Comparison of ENCODE assay signal across 25 cellular contexts in genomic region chr11:63586451-63587166, GRCh38. TPM values are rescaled to one million over a fixed set of nuclear protein-coding genes. Genes with fewer than 3 reads are reported as not detected.
DNase-seq lines count a peak whose midpoint lies in the region; ATAC-seq, FAIRE-seq and TF ChIP-seq lines count a peak whose summit lies in the region.
"Had no signal": no experiment of that assay in that cellular context is flagged by ENCODE, and none has a peak within 500 bp of the region (broad histone marks: within the 10 kb centered on the region; RNA-seq: fewer than 3 reads in every experiment).

No MANE protein-coding gene starts in this region.

- H3K36me3 ChIP-seq in GM23338 (ENCODE audit: insufficient read depth), result peaks cover 45% of the 10 kb centered on the region
- H3K36me3 ChIP-seq in K562 (ENCODE audit: control insufficient read depth, insufficient read depth, low read length), result no peaks in the 10 kb centered on the region
- peaks cover 0 to 53% (median 0%) of the 10 kb centered on the region in 3 donors for H3K36me3 ChIP-seq in esophagus squamous epithelium
- H3K36me3 ChIP-seq: BE2C had no signal

- no peak for DNase-seq in GM23338 (ENCODE audit: low spot score)
- DNase-seq in K562 (ENCODE audit: extremely low read depth in 1 of 4, low spot score in 3 of 4), result no peak
- DNase-seq in substantia nigra (lab: John Stamatoyannopoulos, UW), result no peak
- no peak for DNase-seq in NCI-H82 (lab: John Stamatoyannopoulos, UW)
- no peak for DNase-seq in nucleus accumbens (lab: John Stamatoyannopoulos, UW)
- DNase-seq in esophagus squamous epithelium (lab: John Stamatoyannopoulos, UW), result no peak
- DNase-seq: 8988T; ACHN; BE2C; Calu3; CD8-positive, alpha-beta memory T cell; DND-41; KBM-7; MM.1S; NCI-H2029; NCI-H446; NCI-H524 treated with DMSO at 0.1 percent for 48 hours; PC-9; Right ventricle myocardium superior; RPMI8226 had no signal

- POLR2A ChIA-PET in K562 (lab: Yijun Ruan, JAX), result no interaction called here

- TF ChIP-seq POLR2A in K562 (conservative IDR thresholded peaks at IDR 0.05) (no peak), esophagus squamous epithelium (IDR thresholded peaks at IDR 0.05) (no peak)

- ATAC-seq in GM23338, result no peak
- ATAC-seq in K562, result no peak

- peaks cover 15% of the 10 kb centered on the region for H3K9me3 Mint-ChIP-seq in GM23338

- WGBS in K562 (ENCODE audit: insufficient coverage, low coverage, missing lambda C conversion rate), result 23% methylated on average over 6 of the region's 6 CpGs
- 89 to 90% methylated on average over 6 of the region's 6 CpGs for WGBS in esophagus squamous epithelium, 2 donors

- no peak for TF ChIP-seq RAD21 in K562 (CRISPR knock-in tag; conservative IDR thresholded peaks at IDR 0.05 in 1 of 2, IDR thresholded peaks at IDR 0.05 in 1 of 2)

- CTCF ChIA-PET in K562 (lab: Yijun Ruan, JAX; ENCODE audit: low intra/inter-chr PET ratio), result no interaction called here

- no peak overlapping the region for H3K9ac ChIP-seq in K562 (ENCODE audit: insufficient read depth in 1 of 2, low read depth in 2 of 2, low read length in 2 of 2)

- H2AFZ ChIP-seq in GM23338, result no peak overlapping the region
- no peak overlapping the region for H2AFZ ChIP-seq in K562 (ENCODE audit: low read depth, low read length)
- H2AFZ ChIP-seq: PC-9 had no signal

- H3K9me1 ChIP-seq in K562 (ENCODE audit: control insufficient read depth, insufficient read depth, low read length), result no peaks in the 10 kb centered on the region

- BruUV-seq in K562 (replicated peaks; lab: Mats Ljungman, UMichigan), result no TSS peak

- intact Hi-C loops in K562 (cut with micrococcal nuclease), result no loop called here
- intact Hi-C loops in esophagus squamous epithelium (cut with DNase I), result no loop called here

- H3K4me1 ChIP-seq in GM23338 (ENCODE audit: insufficient read depth), result 0 out of 2 replicates have a peak, but pooled peaks cover 6% of the 10 kb centered on the region
- H3K4me1 ChIP-seq in K562 (replicated peaks in 1 of 2; ENCODE audit: control insufficient read depth in 2 of 2, insufficient read depth in 2 of 2, low read length in 2 of 2), result peaks cover 0 to 10% of the 10 kb centered on the region in 2 experiments; a peak in 3 of 5 replicates
- H3K4me1 ChIP-seq in esophagus squamous epithelium, result no peaks in the 10 kb centered on the region
- H3K4me1 ChIP-seq: BE2C, SJSA1 had no signal

- no peaks in the 10 kb centered on the region; the same call in 2 of the 3 replicates for H3K4me1 Mint-ChIP-seq in GM23338

- no peak for FAIRE-seq in K562 (lab: Jason Lieb, UNC)
- FAIRE-seq: GM12892, H54 had no signal

- no peak for TF ChIP-seq EP300 in K562 (IDR thresholded peaks at IDR 0.05; ENCODE audit: low read length)

- H3K79me2 ChIP-seq in GM23338 (replicated peaks; ENCODE audit: insufficient read depth) (no peaks in the 10 kb centered on the region; the same call in 1 of the 2 replicates), K562 (ENCODE audit: control insufficient read depth, insufficient read depth, low read length) (no peaks in the 10 kb centered on the region)

- H3K4me3 Mint-ChIP-seq in GM23338, result no peak overlapping the region
- H3K4me3 Mint-ChIP-seq: CD14-positive monocyte; CD8-positive, alpha-beta memory T cell had no signal

- H4K20me1 ChIP-seq in GM23338 (replicated peaks; ENCODE audit: insufficient read depth), result no peaks in the 10 kb centered on the region
- H4K20me1 ChIP-seq in K562 (replicated peaks; ENCODE audit: control insufficient read depth, insufficient read depth, low read length), result no peaks in the 10 kb centered on the region

- no peak for TF ChIP-seq CTCF in GM23338 (conservative IDR thresholded peaks at IDR 0.05; ENCODE audit: low read depth in 2 of 2)
- no peak for TF ChIP-seq CTCF in K562 (IDR thresholded peaks at IDR 0.05 in 2 of 3, conservative IDR thresholded peaks at IDR 0.05 in 1 of 3; ENCODE audit: insufficient read depth in 2 of 3, low read depth in 1 of 3, low read length in 3 of 3)
- no peak for TF ChIP-seq CTCF in esophagus squamous epithelium (IDR thresholded peaks at IDR 0.05)

- H3K27me3 Mint-ChIP-seq in GM23338 (ENCODE audit: insufficient read depth, low read depth, poor library complexity), result peaks cover 4% of the 10 kb centered on the region
- H3K27me3 Mint-ChIP-seq: CD8-positive, alpha-beta memory T cell had no signal

- no peak overlapping the region for H3K27ac Mint-ChIP-seq in GM23338
- H3K27ac Mint-ChIP-seq: CD8-positive, alpha-beta memory T cell had no signal

- peaks cover 71% of the 10 kb centered on the region for H3K36me3 Mint-ChIP-seq in GM23338 (ENCODE audit: low read depth)

- H3K27me3 ChIP-seq in GM23338 (ENCODE audit: insufficient read depth) (no peaks in the 10 kb centered on the region), K562 (ENCODE audit: control insufficient read depth in 2 of 2, insufficient read depth in 2 of 2, low read length in 2 of 2) (peaks cover 11 to 26% of the 10 kb centered on the region in 2 experiments; a peak in 3 of 5 replicates), layer of hippocampus (ENCODE audit: control insufficient read depth, insufficient read depth, low read length) (no peaks in the 10 kb centered on the region), esophagus squamous epithelium (no peaks in the 10 kb centered on the region)
- H3K27me3 ChIP-seq: BE2C, SJSA1 had no signal

- H3K27ac ChIP-seq in GM23338 (ENCODE audit: low read depth), result peak overlapping the region; percentile 70; the same call in 1 of the 2 replicates
- H3K27ac ChIP-seq in K562 (ENCODE audit: extremely low read depth, low read depth, low read length), result no peak overlapping the region
- H3K27ac ChIP-seq in layer of hippocampus (ENCODE audit: low read depth, low read length), result peak overlapping the region; percentile 76
- peak overlapping the region; percentile 97 for H3K27ac ChIP-seq in substantia nigra (ENCODE audit: low read depth, low read length, poor library complexity, severe bottlenecking)
- H3K27ac ChIP-seq in esophagus squamous epithelium, result no peak overlapping the region
- H3K27ac ChIP-seq: PC-9, SJSA1 had no signal

- 0 out of 2 replicates have a peak, but pooled peaks cover 2% of the 10 kb centered on the region for H3K9me3 ChIP-seq in K562 (replicated peaks; ENCODE audit: control insufficient read depth, insufficient read depth, low read depth, low read length)
- peaks cover 0 to 2% (median 0%) of the 10 kb centered on the region in 3 donors for H3K9me3 ChIP-seq in esophagus squamous epithelium
- H3K9me3 ChIP-seq: BE2C had no signal

- H3K4me2 ChIP-seq in GM23338 (no peak overlapping the region), K562 (ENCODE audit: insufficient read depth, low read length) (no peak overlapping the region)
- H3K4me2 ChIP-seq: PC-9 had no signal

- in situ Hi-C loops in K562 (cut with MboI), result no loop called here

- H3K9me2 ChIP-seq in GM23338 (ENCODE audit: insufficient read depth), result no peaks in the 10 kb centered on the region

- H3F3A ChIP-seq in GM23338 (replicated peaks; ENCODE audit: low read depth), result peaks cover 6% of the 10 kb centered on the region

- H3K4me3 ChIP-seq in GM23338, result no peak overlapping the region
- H3K4me3 ChIP-seq in K562, result no peak overlapping the region
- H3K4me3 ChIP-seq in esophagus squamous epithelium, result no peak overlapping the region
- H3K4me3 ChIP-seq: PC-9, SJSA1 had no signal

RNA-seq across cellular contexts. Expression of gene PLAAT2, which starts 23.4 kb away (rescaled TPM):
- total RNA-seq in GM23338 (2014; rRNA removed; shearing (Covaris generic)), result 0.66 TPM in 1 of 2 replicates, not detected in the other
- polyA plus RNA-seq in GM23338 (2016; fragmentation: Nextera tagmentation; extraction: Ambion mirVana) (0.42 and 0.78 TPM in 2 replicates), K562 (2011; rRNA removed) (not detected in 2 replicates), K562 (2014; fragmentation: Illumina TruSeq; extraction: Trizol) (not detected in 2 replicates), K562 (2014; fragmentation: Nextera tagmentation; extraction: Ambion mirVana) (not detected), K562 (2014; rRNA removed) (not detected in 2 replicates)
- total RNA-seq in K562 (2011; cell fraction: chromatin; rRNA removed; ENCODE audit: low replicate concordance), result not detected in 2 replicates
- total RNA-seq in K562 (2011; cell fraction: nucleolus; rRNA removed), result not detected in 2 replicates
- not detected in 2 replicates for total RNA-seq in K562 (2011; cell fraction: nucleoplasm; rRNA removed)
- total RNA-seq in K562 (2014; rRNA removed) (not detected in 2 replicates), K562 (2014; rRNA removed; fragmentation: Illumina TruSeq; extraction: Trizol) (not detected in 2 replicates), K562 (2015; rRNA removed; fragmentation: Illumina TruSeq; extraction: Trizol) (not detected in 2 replicates), K562 (2021) (not detected in 2 replicates), esophagus squamous epithelium (under 1 TPM in 1 of 4 donors, not detected in 3; 0.47 TPM)
- not detected in 2 replicates for polyA plus RNA-seq in K562 (2011; cell fraction: cytosol; rRNA removed)
- polyA plus RNA-seq in K562 (2011; cell fraction: nucleus; rRNA removed), result not detected in 2 replicates
- not detected in 2 replicates for polyA plus RNA-seq in K562 (2012)
- polyA minus RNA-seq in K562 (2011; rRNA and poly(A)+ RNA removed), result not detected in 2 replicates
- not detected in 2 replicates for polyA minus RNA-seq in K562 (2011; cell fraction: cytosol; rRNA and poly(A)+ RNA removed)
- not detected in 2 replicates for polyA minus RNA-seq in K562 (2011; cell fraction: nucleus; rRNA and poly(A)+ RNA removed)
- polyA plus RNA-seq: CD14-positive monocyte; CD8-positive, alpha-beta memory T cell had no signal

RNA-seq across cellular contexts. Expression of gene PLAAT3, which starts 27.6 kb away (rescaled TPM):
- 61.1 and 63.2 TPM in 2 replicates for total RNA-seq in GM23338 (2014; rRNA removed; shearing (Covaris generic))
- polyA plus RNA-seq in GM23338 (2016; fragmentation: Nextera tagmentation; extraction: Ambion mirVana), result 239 and 262 TPM in 2 replicates
- total RNA-seq in K562 (2011; cell fraction: chromatin; rRNA removed; ENCODE audit: low replicate concordance), result 0.60 and 1.1 TPM in 2 replicates
- 0.33 and 1.1 TPM in 2 replicates for total RNA-seq in K562 (2011; cell fraction: nucleolus; rRNA removed)
- 0.88 and 0.92 TPM in 2 replicates for total RNA-seq in K562 (2011; cell fraction: nucleoplasm; rRNA removed)
- 1.2 and 1.7 TPM in 2 replicates for total RNA-seq in K562 (2014; rRNA removed)
- 0.77 and 1.2 TPM in 2 replicates for total RNA-seq in K562 (2014; rRNA removed; fragmentation: Illumina TruSeq; extraction: Trizol)
- total RNA-seq in K562 (2015; rRNA removed; fragmentation: Illumina TruSeq; extraction: Trizol), result 0.60 and 1.4 TPM in 2 replicates
- 2.7 TPM in 2 replicates for total RNA-seq in K562 (2021)
- 1.3 and 2.0 TPM in 2 replicates for polyA plus RNA-seq in K562 (2011; rRNA removed)
- polyA plus RNA-seq in K562 (2011; cell fraction: cytosol; rRNA removed), result 1.6 and 3.9 TPM in 2 replicates
- 0.73 and 0.92 TPM in 2 replicates for polyA plus RNA-seq in K562 (2011; cell fraction: nucleus; rRNA removed)
- 3.4 and 5.8 TPM in 2 replicates for polyA plus RNA-seq in K562 (2012)
- polyA plus RNA-seq in K562 (2014; fragmentation: Illumina TruSeq; extraction: Trizol), result 0.80 and 1.6 TPM in 2 replicates
- 1 to 10 TPM; 1.3 to 1.9 TPM for polyA plus RNA-seq in K562 (2014; fragmentation: Nextera tagmentation; extraction: Ambion mirVana)
- 0.96 and 1.4 TPM in 2 replicates for polyA plus RNA-seq in K562 (2014; rRNA removed)
- polyA minus RNA-seq in K562 (2011; rRNA and poly(A)+ RNA removed), result 2.3 and 4.8 TPM in 2 replicates
- polyA minus RNA-seq in K562 (2011; cell fraction: cytosol; rRNA and poly(A)+ RNA removed), result 2.1 and 2.2 TPM in 2 replicates
- 0.54 and 0.67 TPM in 2 replicates for polyA minus RNA-seq in K562 (2011; cell fraction: nucleus; rRNA and poly(A)+ RNA removed)
- 10 to 100 TPM in 1 of 4 donors, 1 to 10 TPM in 2, under 1 TPM in 1; 0.57 to 15.4 (median 4.5) TPM for total RNA-seq in esophagus squamous epithelium

RNA-seq across cellular contexts. Expression of gene PLAAT4, which starts 50.0 kb away (rescaled TPM):
- 0.69 and 3.3 TPM in 2 replicates for total RNA-seq in GM23338 (2014; rRNA removed; shearing (Covaris generic))
- polyA plus RNA-seq in GM23338 (2016; fragmentation: Nextera tagmentation; extraction: Ambion mirVana), result 4.6 and 5.0 TPM in 2 replicates
- not detected in 2 replicates for total RNA-seq in K562 (2011; cell fraction: chromatin; rRNA removed; ENCODE audit: low replicate concordance)
- total RNA-seq in K562 (2011; cell fraction: nucleolus; rRNA removed), result 0.67 TPM in 1 of 2 replicates, not detected in the other
- total RNA-seq in K562 (2011; cell fraction: nucleoplasm; rRNA removed), result 0.51 TPM in 1 of 2 replicates, not detected in the other
- 0.37 TPM in 1 of 2 replicates, not detected in the other for total RNA-seq in K562 (2014; rRNA removed)
- 0.99 and 1.0 TPM in 2 replicates for total RNA-seq in K562 (2014; rRNA removed; fragmentation: Illumina TruSeq; extraction: Trizol)
- total RNA-seq in K562 (2015; rRNA removed; fragmentation: Illumina TruSeq; extraction: Trizol), result 2.0 and 3.0 TPM in 2 replicates
- 0.80 and 1.2 TPM in 2 replicates for total RNA-seq in K562 (2021)
- 0.43 and 0.54 TPM in 2 replicates for polyA plus RNA-seq in K562 (2011; rRNA removed)
- 0.19 and 0.60 TPM in 2 replicates for polyA plus RNA-seq in K562 (2011; cell fraction: cytosol; rRNA removed)
- polyA plus RNA-seq in K562 (2011; cell fraction: nucleus; rRNA removed), result 0.20 and 0.47 TPM in 2 replicates
- polyA plus RNA-seq in K562 (2012), result 2.3 and 7.2 TPM in 2 replicates
- polyA plus RNA-seq in K562 (2014; fragmentation: Illumina TruSeq; extraction: Trizol), result 1.1 and 1.3 TPM in 2 replicates
- 1 to 10 TPM; 1.2 to 2.1 TPM for polyA plus RNA-seq in K562 (2014; fragmentation: Nextera tagmentation; extraction: Ambion mirVana)
- polyA plus RNA-seq in K562 (2014; rRNA removed), result 0.57 and 1.7 TPM in 2 replicates
- 0.84 TPM in 1 of 2 replicates, not detected in the other for polyA minus RNA-seq in K562 (2011; rRNA and poly(A)+ RNA removed)
- 1.2 TPM in 1 of 2 replicates, not detected in the other for polyA minus RNA-seq in K562 (2011; cell fraction: cytosol; rRNA and poly(A)+ RNA removed)
- polyA minus RNA-seq in K562 (2011; cell fraction: nucleus; rRNA and poly(A)+ RNA removed), result not detected in 2 replicates
- 10 to 100 TPM in 2 of 4 donors, 1 to 10 TPM in 2; 3.9 to 32.6 (median 11.7) TPM for total RNA-seq in esophagus squamous epithelium

Comparison
In these comparisons a context has a peak if more than half of its experiments do, and no peak if none do; other contexts are left out.
1. H3K27ac ChIP-seq: peak in GM23338 (single experiment), layer of hippocampus (single experiment) and substantia nigra (single experiment); none in K562 (single experiment) and esophagus squamous epithelium (0 of 4).